In genomic region chr12:117874842-117875434, GRCh38 we compare ENCODE assay signal across 8 cellular contexts.
DNase-seq lines count a peak whose midpoint lies in the region; ATAC-seq and TF ChIP-seq lines count a peak whose summit lies in the region.

No MANE protein-coding gene starts in this region.

- TF ChIP-seq CTCF in GM12864 (IDR thresholded peaks at IDR 0.05; ENCODE audit: low read depth, low read length, missing control alignments) (peak; percentile 79), HL-60 (IDR thresholded peaks at IDR 0.05; ENCODE audit: insufficient read depth, low read length) (peak; percentile 74), OCI-LY1 (IDR thresholded peaks at IDR 0.05; ENCODE audit: low read length) (peak; percentile 84), fibroblast of lung (conservative IDR thresholded peaks at IDR 0.05 in 1 of 2, IDR thresholded peaks at IDR 0.05 in 1 of 2; ENCODE audit: low read depth in 1 of 2, low read length in 2 of 2) (peak; percentile 79 to 80), neural crest cell (conservative IDR thresholded peaks at IDR 0.05) (peak; percentile 89)

- H3K4me2 ChIP-seq in OCI-LY1 (ENCODE audit: low read length) (0 out of 2 replicates have a peak overlapping the region, but pooled peaks have one; percentile 1), fibroblast of lung (ENCODE audit: extremely low read depth, insufficient read depth, low read length) (no peak overlapping the region)

- H3K27me3 ChIP-seq in HL-60 (ENCODE audit: insufficient read depth, poor library complexity, severe bottlenecking) (peaks cover 10% of the 10 kb centered on the region), OCI-LY1 (ENCODE audit: insufficient read depth, low read length) (peaks cover 4% of the 10 kb centered on the region; the same call in 1 of the 2 replicates), fibroblast of lung (ENCODE audit: control insufficient read depth, insufficient read depth, low read length) (no peaks in the 10 kb centered on the region)

- H3K9me3 ChIP-seq in OCI-LY1 (ENCODE audit: low read length) (no peaks in the 10 kb centered on the region), fibroblast of lung (ENCODE audit: control insufficient read depth, insufficient read depth, low read depth, low read length) (no peaks in the 10 kb centered on the region)

- H3K27ac Mint-ChIP-seq in activated T-cell treated with anti-CD3 and anti-CD28 coated beads, Interleukin-2, amount 50 U/mL, for 24 hours: no peak overlapping the region
- H3K27ac Mint-ChIP-seq in neural crest cell (ENCODE audit: unreplicated experiment): no peak overlapping the region

- H3K27me3 Mint-ChIP-seq in activated T-cell treated with anti-CD3 and anti-CD28 coated beads, Interleukin-2, amount 50 U/mL, for 24 hours: peaks cover 28% of the 10 kb centered on the region
- H3K27me3 Mint-ChIP-seq in neural crest cell (ENCODE audit: low read depth): peaks cover 18% of the 10 kb centered on the region

- H3K9me2 ChIP-seq in OCI-LY1 (ENCODE audit: low read depth, low read length): no peaks in the 10 kb centered on the region

- H3K9me3 Mint-ChIP-seq in activated T-cell treated with anti-CD3 and anti-CD28 coated beads, Interleukin-2, amount 50 U/mL, for 24 hours: no peaks in the 10 kb centered on the region
- H3K9me3 Mint-ChIP-seq in neural crest cell: no peaks in the 10 kb centered on the region

- H3K9ac ChIP-seq in OCI-LY1 (ENCODE audit: low read length): no peak overlapping the region
- no peak overlapping the region for H3K9ac ChIP-seq in fibroblast of lung (ENCODE audit: insufficient read depth, low read length)

- H3F3A ChIP-seq in OCI-LY1 (ENCODE audit: insufficient read depth, low read length): no peaks in the 10 kb centered on the region

- H2AFZ ChIP-seq in OCI-LY1 (ENCODE audit: low read length) (no peak overlapping the region), fibroblast of lung (ENCODE audit: low read length) (no peak overlapping the region)

- H3K79me2 ChIP-seq in OCI-LY1 (ENCODE audit: insufficient read depth, low read length) (no peaks in the 10 kb centered on the region), fibroblast of lung (ENCODE audit: control insufficient read depth, insufficient read depth, low read length) (no peaks in the 10 kb centered on the region)

- peaks cover 11% of the 10 kb centered on the region for H3K4me1 Mint-ChIP-seq in activated T-cell treated with anti-CD3 and anti-CD28 coated beads, Interleukin-2, amount 50 U/mL, for 24 hours (ENCODE audit: low read depth)
- peaks cover 16% of the 10 kb centered on the region for H3K4me1 Mint-ChIP-seq in neural crest cell

- H3K36me3 ChIP-seq in OCI-LY1 (ENCODE audit: insufficient read depth, low read length) (no peaks in the 10 kb centered on the region), fibroblast of lung (ENCODE audit: control insufficient read depth, insufficient read depth, low read length) (no peaks in the 10 kb centered on the region)

- no peak overlapping the region for H3K4me3 Mint-ChIP-seq in activated T-cell treated with anti-CD3 and anti-CD28 coated beads, Interleukin-2, amount 50 U/mL, for 24 hours
- peak overlapping the region; percentile 22 for H3K4me3 Mint-ChIP-seq in neural crest cell

- no peak for DNase-seq in GM12864 (ENCODE audit: low read depth)
- peak; percentile 22 to 46 for DNase-seq in HL-60 (ENCODE audit: low read depth in 1 of 2, low spot score in 1 of 2)
- DNase-seq in activated T-cell treated with anti-CD3 and anti-CD28 coated beads, Interleukin-2, amount 50 U/mL, for 24 hours: peak; percentile 84
- peak; percentile 42 to 58 for DNase-seq in fibroblast of lung (ENCODE audit: low read depth in 2 of 2)
- peak; percentile 87 for DNase-seq in neural crest cell (ENCODE audit: low read depth, low spot score)
- DNase-seq in superior temporal gyrus (ENCODE audit: extremely low spot score): peak; percentile 86

- ATAC-seq in GM21360 (IDR thresholded peaks at IDR 0.05; ENCODE audit: unreplicated experiment): no peak

- H3K27ac ChIP-seq in HL-60 (replicated peaks): no peak overlapping the region
- H3K27ac ChIP-seq in OCI-LY1 (ENCODE audit: low read depth, low read length, poor library complexity, severe bottlenecking): no peak overlapping the region
- no peak overlapping the region for H3K27ac ChIP-seq in fibroblast of lung (ENCODE audit: insufficient read depth, low read length)

- H3K4me3 ChIP-seq in GM12864 (ENCODE audit: low read depth, low read length) (no peak overlapping the region), HL-60 (replicated peaks; ENCODE audit: insufficient read depth, low read length) (no peak overlapping the region), OCI-LY1 (ENCODE audit: low read depth, low read length, poor library complexity, severe bottlenecking) (no peak overlapping the region), fibroblast of lung (replicated peaks in 1 of 4; ENCODE audit: control extremely low read depth in 1 of 4, insufficient read depth in 1 of 4, low read depth in 3 of 4, low read length in 4 of 4) (no peak overlapping the region)

- H3K4me1 ChIP-seq in OCI-LY1 (ENCODE audit: insufficient read depth, low read length, severe bottlenecking) (peaks cover 14% of the 10 kb centered on the region), fibroblast of lung (ENCODE audit: control insufficient read depth, extremely low read depth, insufficient read depth, low read length) (no peaks in the 10 kb centered on the region)

- H3K36me3 Mint-ChIP-seq in activated T-cell treated with anti-CD3 and anti-CD28 coated beads, Interleukin-2, amount 50 U/mL, for 24 hours (ENCODE audit: low read depth): no peaks in the 10 kb centered on the region
- no peaks in the 10 kb centered on the region for H3K36me3 Mint-ChIP-seq in neural crest cell (ENCODE audit: low read depth)

- H4K20me1 ChIP-seq in OCI-LY1 (ENCODE audit: insufficient read depth, low read length) (no peaks in the 10 kb centered on the region), fibroblast of lung (ENCODE audit: control insufficient read depth, extremely low read depth, insufficient read depth, low read length) (no peaks in the 10 kb centered on the region)
